9 cellular contexts compared by ENCODE assay signal in genomic region chr18:34222396-34223163, GRCh38. TPM values are rescaled to one million over a fixed set of nuclear protein-coding genes. Genes with fewer than 3 reads are reported as not detected.
DNase-seq lines count a peak whose midpoint lies in the region; ATAC-seq and TF ChIP-seq lines count a peak whose summit lies in the region.
"Had no signal": no experiment of that assay in that cellular context is flagged by ENCODE, and none has a peak within 500 bp of the region (broad histone marks: within the 10 kb centered on the region; RNA-seq: fewer than 3 reads in every experiment).

No MANE protein-coding gene starts in this region.

- peak overlapping the region; percentile 72 for H3K4me3 ChIP-seq in coronary artery
- H3K4me3 ChIP-seq in urinary bladder (ENCODE audit: low read depth, low read length) = peak overlapping the region; percentile 34

- DNase-seq in Right ventricle myocardium inferior (ENCODE audit: missing footprints) (peak; percentile 60), cardiac septum (ENCODE audit: low spot score) (no peak), NCI-H345 (lab: John Stamatoyannopoulos, UW) (peak; percentile 62), coronary artery (ENCODE audit: low spot score) (no peak), lung microvascular endothelial cell (ENCODE audit: low read depth in 2 of 2) (peak; percentile 0 to 18), GM19238 (ENCODE audit: insufficient read length, low spot score) (no peak), MV-4-11 (lab: John Stamatoyannopoulos, UW) (no peak)

- WGBS in urinary bladder = under 1% methylated on average over 66 of the region's 66 CpGs

- no peak for ATAC-seq in Right ventricle myocardium inferior

- no peaks in the 10 kb centered on the region for H3K36me3 ChIP-seq in urinary bladder (ENCODE audit: insufficient read depth)
- H3K36me3 ChIP-seq: BLaER1 treated with 17β-estradiol and CSF1 and Interleukin-3, amounts not matched to agents 10 nM and 100 nM had no signal

- H3K4me1 ChIP-seq in urinary bladder (ENCODE audit: insufficient read depth) = no peaks in the 10 kb centered on the region
- H3K4me1 ChIP-seq: BLaER1 treated with 17β-estradiol and CSF1 and Interleukin-3, amounts not matched to agents 10 nM and 100 nM had no signal

- H3K27ac ChIP-seq in coronary artery (no peak overlapping the region), urinary bladder (ENCODE audit: low read depth) (no peak overlapping the region)
- H3K27ac ChIP-seq: BLaER1 treated with 17β-estradiol and CSF1 and Interleukin-3, amounts not matched to agents 10 nM and 100 nM had no signal

- intact Hi-C loops in Right ventricle myocardium inferior (cut with DNase I) (no loop called here), cardiac septum (cut with DNase I) (no loop called here)

- no peak for TF ChIP-seq CTCF in coronary artery (IDR thresholded peaks at IDR 0.05)

RNA-seq across cellular contexts. Expression of gene NOL4, which starts 2.1 kb away (rescaled TPM):
- total RNA-seq in Right ventricle myocardium inferior (not detected), cardiac septum (0.67 TPM), lung microvascular endothelial cell (not detected in 2 replicates), urinary bladder (1.3 TPM)
- 1.3 TPM for polyA plus RNA-seq in urinary bladder

Comparison
In these comparisons a context has a peak if more than half of its experiments do, and no peak if none do; other contexts are left out.
1. DNase-seq: peak in Right ventricle myocardium inferior (single experiment), NCI-H345 (single experiment) and lung microvascular endothelial cell (2 of 2); none in cardiac septum (single experiment), coronary artery (single experiment), GM19238 (single experiment) and MV-4-11 (single experiment).